ENCODE assay signal across 24 cellular contexts in the genomic region with DNA sequence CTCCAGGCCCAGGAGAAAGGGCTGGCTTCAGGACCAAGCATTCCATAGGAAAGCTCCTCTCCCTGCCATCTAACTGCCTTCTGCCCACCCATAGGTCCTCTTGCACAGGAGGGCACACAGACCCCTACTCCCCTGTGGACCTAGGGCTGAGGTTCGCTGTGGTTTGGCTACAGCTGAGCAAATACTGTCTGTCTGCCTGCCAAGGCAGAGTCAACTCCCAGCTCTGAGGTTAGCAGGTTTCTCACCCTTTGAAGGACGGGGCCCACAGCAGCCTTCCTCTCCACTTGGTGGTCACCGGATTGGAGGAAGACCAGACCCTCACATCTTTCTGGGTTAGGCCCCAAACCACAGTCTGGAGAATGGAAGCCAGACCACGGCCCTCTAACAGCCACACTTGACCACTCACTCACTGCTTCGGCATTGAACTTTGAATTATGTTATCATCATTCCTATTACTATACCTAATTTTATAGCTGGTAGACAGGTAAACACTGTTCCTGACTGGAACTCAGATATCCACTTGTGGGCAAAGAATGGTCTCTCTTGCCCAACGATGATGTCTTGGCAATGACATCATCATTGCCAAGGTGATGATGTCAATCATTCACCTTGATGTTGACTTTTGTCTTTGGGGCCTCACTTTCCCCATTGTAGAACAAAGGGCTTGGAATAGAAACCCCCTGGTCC.
"Had no signal": no experiment of that assay in that cellular context is flagged by ENCODE, and none has a peak within 500 bp of the region (broad histone marks: within the 10 kb centered on the region; RNA-seq: fewer than 3 reads in every experiment).

No MANE protein-coding gene starts in this region.

- ATAC-seq: heart right ventricle; lower lobe of right lung; naive thymus-derived CD8-positive, alpha-beta T cell; stimulated activated effector memory CD8-positive, alpha-beta T cell treated with anti-CD3 and anti-CD28 coated beads, Interleukin-12 subunit alpha, Interleukin-12 subunit beta, amount 100 ng/mL, for 72 hours; upper lobe of right lung had no signal

- H3K36me3 ChIP-seq: heart right ventricle, lower lobe of right lung, neural progenitor cell, neutrophil, right atrium auricular region, right lobe of liver, suprapubic skin, thoracic aorta, tibial artery, upper lobe of right lung had no signal

- H3K4me1 ChIP-seq: neural progenitor cell, suprapubic skin, tibial artery, upper lobe of right lung had no signal

- H3K36me3 Mint-ChIP-seq: stimulated activated effector memory CD8-positive, alpha-beta T cell treated with anti-CD3 and anti-CD28 coated beads, Interleukin-12 subunit alpha, Interleukin-12 subunit beta, amount 100 ng/mL, for 72 hours had no signal

- H3K79me2 ChIP-seq: hepatocyte had no signal

- H3K4me3 Mint-ChIP-seq: naive thymus-derived CD8-positive, alpha-beta T cell; nephron progenitor cell; neural progenitor cell; stimulated activated effector memory CD8-positive, alpha-beta T cell treated with anti-CD3 and anti-CD28 coated beads, Interleukin-12 subunit alpha, Interleukin-12 subunit beta, amount 100 ng/mL, for 72 hours; stimulated activated naive CD8-positive, alpha-beta T cell treated with anti-CD3 and anti-CD28 coated beads, Interleukin-15, Interleukin-2, amounts not matched to agents 100 ng/mL and 50 ng/mL, for 24 hours had no signal

- H3K27ac ChIP-seq: heart right ventricle, hepatocyte, lower lobe of right lung, neural progenitor cell, neutrophil, right atrium auricular region, right lobe of liver, suprapubic skin, thoracic aorta, tibial artery, upper lobe of right lung had no signal

- H3K4me2 ChIP-seq: hepatocyte, neural progenitor cell had no signal

- DNase-seq: heart right ventricle; islet precursor cell; lower lobe of right lung; mammary epithelial cell; mesenchymal stem cell; naive thymus-derived CD8-positive, alpha-beta T cell; nephron progenitor cell; occipital lobe; right lobe of liver; stimulated activated CD4-positive, alpha-beta T cell treated with anti-CD3 and anti-CD28 coated beads, Interleukin-4, amount 100 ng/mL, for 24 hours; stimulated activated naive CD4-positive, alpha-beta T cell; tibial artery; trophoblast cell; upper lobe of right lung had no signal

- H2AFZ ChIP-seq: hepatocyte, neural progenitor cell had no signal

- H3K27me3 ChIP-seq: right atrium auricular region, right lobe of liver, suprapubic skin, upper lobe of right lung had no signal

- FAIRE-seq: urothelium cell line had no signal

- H3K9me3 Mint-ChIP-seq: naive thymus-derived CD8-positive, alpha-beta T cell; stimulated activated effector memory CD8-positive, alpha-beta T cell treated with anti-CD3 and anti-CD28 coated beads, Interleukin-12 subunit alpha, Interleukin-12 subunit beta, amount 100 ng/mL, for 72 hours; stimulated activated naive CD8-positive, alpha-beta T cell treated with anti-CD3 and anti-CD28 coated beads, Interleukin-15, Interleukin-2, amounts not matched to agents 100 ng/mL and 50 ng/mL, for 24 hours had no signal

- H3K4me3 ChIP-seq: heart right ventricle, hepatocyte, lower lobe of right lung, neural progenitor cell, right atrium auricular region, right lobe of liver, suprapubic skin, thoracic aorta, tibial artery, upper lobe of right lung had no signal

- H3K27ac Mint-ChIP-seq: nephron progenitor cell; neural progenitor cell; progenitor cell of endocrine pancreas; stimulated activated effector memory CD8-positive, alpha-beta T cell treated with anti-CD3 and anti-CD28 coated beads, Interleukin-12 subunit alpha, Interleukin-12 subunit beta, amount 100 ng/mL, for 72 hours; stimulated activated naive CD8-positive, alpha-beta T cell treated with anti-CD3 and anti-CD28 coated beads, Interleukin-15, Interleukin-2, amounts not matched to agents 100 ng/mL and 50 ng/mL, for 24 hours had no signal

- H3K9me3 ChIP-seq: heart right ventricle, lower lobe of right lung, neutrophil, right atrium auricular region, right lobe of liver, suprapubic skin, thoracic aorta, tibial artery, upper lobe of right lung had no signal

- H3K9ac ChIP-seq: neural progenitor cell had no signal
